In the genomic region with DNA sequence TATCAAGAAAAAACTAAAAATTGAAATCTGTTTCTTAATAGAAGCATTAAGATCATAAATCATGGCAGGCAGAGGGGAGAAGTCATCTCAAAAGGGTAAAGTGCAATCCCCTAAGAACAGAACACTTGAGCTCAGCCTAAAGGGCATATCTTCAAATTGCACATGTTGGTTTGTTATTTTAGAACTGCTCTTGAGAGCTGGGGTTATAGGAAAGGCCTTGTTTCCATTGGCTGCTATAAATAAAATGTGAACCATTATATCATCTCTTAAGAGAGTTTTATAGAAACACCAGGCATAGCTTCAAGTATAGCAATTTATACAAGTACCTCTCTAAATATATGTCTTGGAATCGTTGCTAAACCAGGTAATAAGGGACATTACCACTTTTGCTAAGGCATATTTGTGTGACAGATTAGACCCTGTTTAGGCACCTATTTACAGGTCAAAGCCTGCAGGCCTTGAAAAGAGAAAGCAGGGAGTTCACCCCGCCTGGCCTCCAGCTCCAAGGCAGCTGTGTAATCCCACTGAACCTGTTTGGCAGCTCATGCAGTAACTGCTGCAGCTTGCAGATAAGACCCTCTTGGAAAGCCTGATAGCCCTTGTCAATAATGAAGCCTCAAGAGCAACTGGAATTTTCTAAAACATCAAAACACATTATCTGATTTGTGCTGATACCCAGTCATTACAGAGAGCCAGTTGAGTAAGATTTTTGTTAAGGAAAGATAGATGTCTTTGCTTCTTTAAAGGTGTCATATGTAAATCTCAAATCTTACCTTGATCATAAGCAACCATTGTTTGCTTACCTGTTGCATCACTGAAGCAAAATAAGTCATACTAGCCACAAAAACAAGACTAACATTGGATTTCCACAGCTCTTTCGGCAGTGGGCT, we compare ENCODE assay signal across 1 cellular context.
TF ChIP-seq lines count a peak whose summit lies in the region.

No MANE protein-coding gene starts in this region.

TF ChIP-seq in K562, 482 proteins besides CTCF, POLR2A, EP300 and RAD21 (continued from another document and continues in another):
- TF ChIP-seq ZNF592 (IDR thresholded peaks at IDR 0.05) (peak; percentile 41; the same call in 1 of the 2 replicates), MYC (IDR thresholded peaks at IDR 0.05; ENCODE audit: low read depth, low read length) (peak; percentile 61), MYC (CRISPR knock-in tag; IDR thresholded peaks at IDR 0.05; ENCODE audit: borderline replicate concordance, low read depth) (no peak), TBL1XR1 (IDR thresholded peaks at IDR 0.05; ENCODE audit: low read length in 2 of 2) (peak; percentile 81 to 95; a peak in 3 of 4 replicates), LARP7 (IDR thresholded peaks at IDR 0.05) (no peak), SMARCA5 (IDR thresholded peaks at IDR 0.05) (no peak), ZBTB7A (IDR thresholded peaks at IDR 0.05; ENCODE audit: borderline replicate concordance, control insufficient read depth, low read depth, low read length) (no peak; the same call in 1 of the 2 replicates), NR2F6 (CRISPR knock-in tag; IDR thresholded peaks at IDR 0.05) (no peak), SMAD4 (CRISPR knock-in tag; conservative IDR thresholded peaks at IDR 0.05) (peak; percentile 91), NFIX (CRISPR knock-in tag; IDR thresholded peaks at IDR 0.05; ENCODE audit: low read depth) (no peak), BMI1 (IDR thresholded peaks at IDR 0.05; ENCODE audit: low read length) (no peak), SMAD1 (IDR thresholded peaks at IDR 0.05; ENCODE audit: low read depth, low read length, partially characterized antibody) (peak; percentile 61), ZNF23 (CRISPR knock-in tag; IDR thresholded peaks at IDR 0.05) (no peak), ZNF311 (CRISPR knock-in tag; IDR thresholded peaks at IDR 0.05) (no peak; the same call in 1 of the 2 replicates), PHF20 (IDR thresholded peaks at IDR 0.05; ENCODE audit: partially characterized antibody) (no peak), ARID1B (IDR thresholded peaks at IDR 0.05) (peak; percentile 99), MAFK (IDR thresholded peaks at IDR 0.05; ENCODE audit: low read length) (no peak), ZNF778 (CRISPR knock-in tag; IDR thresholded peaks at IDR 0.05) (no peak), PYGO2 (tag; IDR thresholded peaks at IDR 0.05) (0 out of 2 replicates have a peak, but pooled peaks have one; percentile 42), ZKSCAN8 (CRISPR knock-in tag; IDR thresholded peaks at IDR 0.05) (peak; percentile 78), FOXO4 (CRISPR knock-in tag; IDR thresholded peaks at IDR 0.05) (no peak), POLR3G (IDR thresholded peaks at IDR 0.05; ENCODE audit: extremely low read depth, insufficient read length, insufficient replicate concordance) (no peak), KLF16 (IDR thresholded peaks at IDR 0.05) (peak; percentile 97), RBM22 (IDR thresholded peaks at IDR 0.05; ENCODE audit: low read depth, low read length, poor library complexity, severe bottlenecking) (no peak), MED1 (CRISPR knock-in tag; IDR thresholded peaks at IDR 0.05; ENCODE audit: borderline replicate concordance) (no peak), SAP30 (IDR thresholded peaks at IDR 0.05; ENCODE audit: borderline replicate concordance, insufficient read depth, low read depth, low read length, poor library complexity, severe bottlenecking) (no peak), PML (IDR thresholded peaks at IDR 0.05; ENCODE audit: low read length) (peak; percentile 98), LCOR (CRISPR knock-in tag; IDR thresholded peaks at IDR 0.05) (peak; percentile 59; the same call in 1 of the 2 replicates), ZSCAN29 (IDR thresholded peaks at IDR 0.05) (no peak), NUFIP1 (IDR thresholded peaks at IDR 0.05; ENCODE audit: partially characterized antibody) (no peak), NFE2 (IDR thresholded peaks at IDR 0.05; ENCODE audit: low read depth) (peak; percentile 53; the same call in 1 of the 2 replicates)
- TF ChIP-seq, protein P1, sequence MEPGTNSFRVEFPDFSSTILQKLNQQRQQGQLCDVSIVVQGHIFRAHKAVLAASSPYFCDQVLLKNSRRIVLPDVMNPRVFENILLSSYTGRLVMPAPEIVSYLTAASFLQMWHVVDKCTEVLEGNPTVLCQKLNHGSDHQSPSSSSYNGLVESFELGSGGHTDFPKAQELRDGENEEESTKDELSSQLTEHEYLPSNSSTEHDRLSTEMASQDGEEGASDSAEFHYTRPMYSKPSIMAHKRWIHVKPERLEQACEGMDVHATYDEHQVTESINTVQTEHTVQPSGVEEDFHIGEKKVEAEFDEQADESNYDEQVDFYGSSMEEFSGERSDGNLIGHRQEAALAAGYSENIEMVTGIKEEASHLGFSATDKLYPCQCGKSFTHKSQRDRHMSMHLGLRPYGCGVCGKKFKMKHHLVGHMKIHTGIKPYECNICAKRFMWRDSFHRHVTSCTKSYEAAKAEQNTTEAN (CRISPR knock-in tag; IDR thresholded peaks at IDR 0.05), result no peak
- TF ChIP-seq, protein P2, sequence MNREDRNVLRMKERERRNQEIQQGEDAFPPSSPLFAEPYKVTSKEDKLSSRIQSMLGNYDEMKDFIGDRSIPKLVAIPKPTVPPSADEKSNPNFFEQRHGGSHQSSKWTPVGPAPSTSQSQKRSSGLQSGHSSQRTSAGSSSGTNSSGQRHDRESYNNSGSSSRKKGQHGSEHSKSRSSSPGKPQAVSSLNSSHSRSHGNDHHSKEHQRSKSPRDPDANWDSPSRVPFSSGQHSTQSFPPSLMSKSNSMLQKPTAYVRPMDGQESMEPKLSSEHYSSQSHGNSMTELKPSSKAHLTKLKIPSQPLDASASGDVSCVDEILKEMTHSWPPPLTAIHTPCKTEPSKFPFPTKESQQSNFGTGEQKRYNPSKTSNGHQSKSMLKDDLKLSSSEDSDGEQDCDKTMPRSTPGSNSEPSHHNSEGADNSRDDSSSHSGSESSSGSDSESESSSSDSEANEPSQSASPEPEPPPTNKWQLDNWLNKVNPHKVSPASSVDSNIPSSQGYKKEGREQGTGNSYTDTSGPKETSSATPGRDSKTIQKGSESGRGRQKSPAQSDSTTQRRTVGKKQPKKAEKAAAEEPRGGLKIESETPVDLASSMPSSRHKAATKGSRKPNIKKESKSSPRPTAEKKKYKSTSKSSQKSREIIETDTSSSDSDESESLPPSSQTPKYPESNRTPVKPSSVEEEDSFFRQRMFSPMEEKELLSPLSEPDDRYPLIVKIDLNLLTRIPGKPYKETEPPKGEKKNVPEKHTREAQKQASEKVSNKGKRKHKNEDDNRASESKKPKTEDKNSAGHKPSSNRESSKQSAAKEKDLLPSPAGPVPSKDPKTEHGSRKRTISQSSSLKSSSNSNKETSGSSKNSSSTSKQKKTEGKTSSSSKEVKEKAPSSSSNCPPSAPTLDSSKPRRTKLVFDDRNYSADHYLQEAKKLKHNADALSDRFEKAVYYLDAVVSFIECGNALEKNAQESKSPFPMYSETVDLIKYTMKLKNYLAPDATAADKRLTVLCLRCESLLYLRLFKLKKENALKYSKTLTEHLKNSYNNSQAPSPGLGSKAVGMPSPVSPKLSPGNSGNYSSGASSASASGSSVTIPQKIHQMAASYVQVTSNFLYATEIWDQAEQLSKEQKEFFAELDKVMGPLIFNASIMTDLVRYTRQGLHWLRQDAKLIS (CRISPR knock-in tag; IDR thresholded peaks at IDR 0.05), result no peak
- TF ChIP-seq, protein P3, sequence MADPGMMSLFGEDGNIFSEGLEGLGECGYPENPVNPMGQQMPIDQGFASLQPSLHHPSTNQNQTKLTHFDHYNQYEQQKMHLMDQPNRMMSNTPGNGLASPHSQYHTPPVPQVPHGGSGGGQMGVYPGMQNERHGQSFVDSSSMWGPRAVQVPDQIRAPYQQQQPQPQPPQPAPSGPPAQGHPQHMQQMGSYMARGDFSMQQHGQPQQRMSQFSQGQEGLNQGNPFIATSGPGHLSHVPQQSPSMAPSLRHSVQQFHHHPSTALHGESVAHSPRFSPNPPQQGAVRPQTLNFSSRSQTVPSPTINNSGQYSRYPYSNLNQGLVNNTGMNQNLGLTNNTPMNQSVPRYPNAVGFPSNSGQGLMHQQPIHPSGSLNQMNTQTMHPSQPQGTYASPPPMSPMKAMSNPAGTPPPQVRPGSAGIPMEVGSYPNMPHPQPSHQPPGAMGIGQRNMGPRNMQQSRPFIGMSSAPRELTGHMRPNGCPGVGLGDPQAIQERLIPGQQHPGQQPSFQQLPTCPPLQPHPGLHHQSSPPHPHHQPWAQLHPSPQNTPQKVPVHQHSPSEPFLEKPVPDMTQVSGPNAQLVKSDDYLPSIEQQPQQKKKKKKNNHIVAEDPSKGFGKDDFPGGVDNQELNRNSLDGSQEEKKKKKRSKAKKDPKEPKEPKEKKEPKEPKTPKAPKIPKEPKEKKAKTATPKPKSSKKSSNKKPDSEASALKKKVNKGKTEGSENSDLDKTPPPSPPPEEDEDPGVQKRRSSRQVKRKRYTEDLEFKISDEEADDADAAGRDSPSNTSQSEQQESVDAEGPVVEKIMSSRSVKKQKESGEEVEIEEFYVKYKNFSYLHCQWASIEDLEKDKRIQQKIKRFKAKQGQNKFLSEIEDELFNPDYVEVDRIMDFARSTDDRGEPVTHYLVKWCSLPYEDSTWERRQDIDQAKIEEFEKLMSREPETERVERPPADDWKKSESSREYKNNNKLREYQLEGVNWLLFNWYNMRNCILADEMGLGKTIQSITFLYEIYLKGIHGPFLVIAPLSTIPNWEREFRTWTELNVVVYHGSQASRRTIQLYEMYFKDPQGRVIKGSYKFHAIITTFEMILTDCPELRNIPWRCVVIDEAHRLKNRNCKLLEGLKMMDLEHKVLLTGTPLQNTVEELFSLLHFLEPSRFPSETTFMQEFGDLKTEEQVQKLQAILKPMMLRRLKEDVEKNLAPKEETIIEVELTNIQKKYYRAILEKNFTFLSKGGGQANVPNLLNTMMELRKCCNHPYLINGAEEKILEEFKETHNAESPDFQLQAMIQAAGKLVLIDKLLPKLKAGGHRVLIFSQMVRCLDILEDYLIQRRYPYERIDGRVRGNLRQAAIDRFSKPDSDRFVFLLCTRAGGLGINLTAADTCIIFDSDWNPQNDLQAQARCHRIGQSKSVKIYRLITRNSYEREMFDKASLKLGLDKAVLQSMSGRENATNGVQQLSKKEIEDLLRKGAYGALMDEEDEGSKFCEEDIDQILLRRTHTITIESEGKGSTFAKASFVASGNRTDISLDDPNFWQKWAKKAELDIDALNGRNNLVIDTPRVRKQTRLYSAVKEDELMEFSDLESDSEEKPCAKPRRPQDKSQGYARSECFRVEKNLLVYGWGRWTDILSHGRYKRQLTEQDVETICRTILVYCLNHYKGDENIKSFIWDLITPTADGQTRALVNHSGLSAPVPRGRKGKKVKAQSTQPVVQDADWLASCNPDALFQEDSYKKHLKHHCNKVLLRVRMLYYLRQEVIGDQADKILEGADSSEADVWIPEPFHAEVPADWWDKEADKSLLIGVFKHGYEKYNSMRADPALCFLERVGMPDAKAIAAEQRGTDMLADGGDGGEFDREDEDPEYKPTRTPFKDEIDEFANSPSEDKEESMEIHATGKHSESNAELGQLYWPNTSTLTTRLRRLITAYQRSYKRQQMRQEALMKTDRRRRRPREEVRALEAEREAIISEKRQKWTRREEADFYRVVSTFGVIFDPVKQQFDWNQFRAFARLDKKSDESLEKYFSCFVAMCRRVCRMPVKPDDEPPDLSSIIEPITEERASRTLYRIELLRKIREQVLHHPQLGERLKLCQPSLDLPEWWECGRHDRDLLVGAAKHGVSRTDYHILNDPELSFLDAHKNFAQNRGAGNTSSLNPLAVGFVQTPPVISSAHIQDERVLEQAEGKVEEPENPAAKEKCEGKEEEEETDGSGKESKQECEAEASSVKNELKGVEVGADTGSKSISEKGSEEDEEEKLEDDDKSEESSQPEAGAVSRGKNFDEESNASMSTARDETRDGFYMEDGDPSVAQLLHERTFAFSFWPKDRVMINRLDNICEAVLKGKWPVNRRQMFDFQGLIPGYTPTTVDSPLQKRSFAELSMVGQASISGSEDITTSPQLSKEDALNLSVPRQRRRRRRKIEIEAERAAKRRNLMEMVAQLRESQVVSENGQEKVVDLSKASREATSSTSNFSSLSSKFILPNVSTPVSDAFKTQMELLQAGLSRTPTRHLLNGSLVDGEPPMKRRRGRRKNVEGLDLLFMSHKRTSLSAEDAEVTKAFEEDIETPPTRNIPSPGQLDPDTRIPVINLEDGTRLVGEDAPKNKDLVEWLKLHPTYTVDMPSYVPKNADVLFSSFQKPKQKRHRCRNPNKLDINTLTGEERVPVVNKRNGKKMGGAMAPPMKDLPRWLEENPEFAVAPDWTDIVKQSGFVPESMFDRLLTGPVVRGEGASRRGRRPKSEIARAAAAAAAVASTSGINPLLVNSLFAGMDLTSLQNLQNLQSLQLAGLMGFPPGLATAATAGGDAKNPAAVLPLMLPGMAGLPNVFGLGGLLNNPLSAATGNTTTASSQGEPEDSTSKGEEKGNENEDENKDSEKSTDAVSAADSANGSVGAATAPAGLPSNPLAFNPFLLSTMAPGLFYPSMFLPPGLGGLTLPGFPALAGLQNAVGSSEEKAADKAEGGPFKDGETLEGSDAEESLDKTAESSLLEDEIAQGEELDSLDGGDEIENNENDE (IDR thresholded peaks at IDR 0.05; ENCODE audit: low read depth, low read length), result no peak
